Comparison of ENCODE assay signal across 8 cellular contexts in the genomic region with DNA sequence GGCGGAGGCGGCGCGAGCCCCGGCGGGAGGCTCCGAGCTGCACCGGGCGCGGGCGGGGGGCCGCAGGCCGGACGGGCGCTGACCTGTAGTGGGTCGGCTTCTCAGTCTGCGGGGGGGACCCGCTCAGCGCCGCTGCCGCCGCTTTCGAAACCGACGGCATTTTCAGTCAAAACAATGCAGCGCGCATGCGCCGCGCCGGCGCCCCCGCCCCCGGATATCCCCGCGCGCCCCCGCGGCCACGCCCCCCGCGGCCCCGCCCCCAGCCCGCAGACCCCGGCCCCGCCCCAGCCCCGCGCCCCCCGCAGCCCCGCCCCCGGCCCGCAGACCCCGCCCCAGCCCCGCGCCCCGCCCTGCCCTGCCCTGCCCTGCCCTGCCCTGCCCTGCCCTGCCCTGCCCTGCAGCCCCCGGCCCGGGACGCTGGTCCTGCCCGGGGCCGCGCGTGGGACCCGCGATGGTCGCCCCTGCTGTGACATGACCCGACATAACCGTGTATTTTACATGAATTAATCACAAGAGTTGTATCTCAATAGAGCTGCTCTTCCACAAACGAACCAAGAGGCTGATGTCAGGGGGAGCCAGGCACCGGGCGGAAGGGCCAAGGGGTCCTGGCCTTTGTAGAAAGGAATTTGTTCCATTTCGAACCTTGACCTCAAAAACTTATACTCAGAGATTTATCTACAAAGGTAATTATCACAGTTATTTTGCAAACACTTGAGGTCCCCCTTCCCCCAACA. TPM values are rescaled to one million over a fixed set of nuclear protein-coding genes. Genes with fewer than 3 reads are reported as not detected.
A peak's percentile ranks its signal among the peaks of the same experiment; 100 is the strongest.
DNase-seq lines count a peak whose midpoint lies in the region; ATAC-seq and TF ChIP-seq lines count a peak whose summit lies in the region.

A gene with protein sequence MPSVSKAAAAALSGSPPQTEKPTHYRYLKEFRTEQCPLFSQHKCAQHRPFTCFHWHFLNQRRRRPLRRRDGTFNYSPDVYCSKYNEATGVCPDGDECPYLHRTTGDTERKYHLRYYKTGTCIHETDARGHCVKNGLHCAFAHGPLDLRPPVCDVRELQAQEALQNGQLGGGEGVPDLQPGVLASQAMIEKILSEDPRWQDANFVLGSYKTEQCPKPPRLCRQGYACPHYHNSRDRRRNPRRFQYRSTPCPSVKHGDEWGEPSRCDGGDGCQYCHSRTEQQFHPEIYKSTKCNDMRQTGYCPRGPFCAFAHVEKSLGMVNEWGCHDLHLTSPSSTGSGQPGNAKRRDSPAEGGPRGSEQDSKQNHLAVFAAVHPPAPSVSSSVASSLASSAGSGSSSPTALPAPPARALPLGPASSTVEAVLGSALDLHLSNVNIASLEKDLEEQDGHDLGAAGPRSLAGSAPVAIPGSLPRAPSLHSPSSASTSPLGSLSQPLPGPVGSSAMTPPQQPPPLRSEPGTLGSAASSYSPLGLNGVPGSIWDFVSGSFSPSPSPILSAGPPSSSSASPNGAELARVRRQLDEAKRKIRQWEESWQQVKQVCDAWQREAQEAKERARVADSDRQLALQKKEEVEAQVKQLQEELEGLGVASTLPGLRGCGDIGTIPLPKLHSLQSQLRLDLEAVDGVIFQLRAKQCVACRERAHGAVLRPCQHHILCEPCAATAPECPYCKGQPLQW (minus strand): TSS at position 173 of the 734 bp plus-strand sequence. CDS start 13 bp downstream, at position 160.

- H3K27me3 Mint-ChIP-seq in glutamatergic neuron (ENCODE audit: unreplicated experiment) (peaks cover 2% of the 10 kb centered on the region), osteocyte (ENCODE audit: unreplicated experiment) (no peaks in the 10 kb centered on the region)

- WGBS in testis, 2 donors = 8 to 9% methylated on average over 5 to 7 of the region's 72 CpGs

- peak; percentile 33 for DNase-seq in NCI-H2081 (lab: John Stamatoyannopoulos, UW)
- DNase-seq in NCI-H2081 treated with DMSO at 0.1 percent for 48 hours (lab: John Stamatoyannopoulos, UW) = no peak
- DNase-seq in SK-MEL-5 (ENCODE audit: low read depth, low spot score) = peak; percentile 49
- peak; percentile 83 for DNase-seq in activated naive CD4-positive, alpha-beta T cell treated with anti-CD3 and anti-CD28 coated beads, Interleukin-2, amount 50 U/mL, for 16 hours
- DNase-seq in glutamatergic neuron = peak; percentile 85
- DNase-seq in osteocyte (ENCODE audit: extremely low spot score, unreplicated experiment) = no peak
- DNase-seq in testis = peak; percentile 76

- H3K27ac Mint-ChIP-seq in glutamatergic neuron (ENCODE audit: unreplicated experiment) (no peak within 1 kb of the TSS), osteocyte (ENCODE audit: unreplicated experiment) (peak within 1 kb of the TSS; percentile 78)

- H3K4me1 Mint-ChIP-seq in glutamatergic neuron (ENCODE audit: low read depth, unreplicated experiment) (peaks cover 5% of the 10 kb centered on the region), osteocyte (ENCODE audit: unreplicated experiment) (peaks cover 13% of the 10 kb centered on the region)

- H3K27ac ChIP-seq in testis = peak within 1 kb of the TSS; percentile 76 to 87

- H3K4me3 Mint-ChIP-seq in glutamatergic neuron (ENCODE audit: unreplicated experiment) (peak within 1 kb of the TSS; percentile 81), osteocyte (ENCODE audit: unreplicated experiment) (peak within 1 kb of the TSS; percentile 73)

- TF ChIP-seq POLR2A in testis (IDR thresholded peaks at IDR 0.05) = no peak

- H3K27me3 ChIP-seq in testis = no peaks in the 10 kb centered on the region

- peak within 1 kb of the TSS; percentile 81 to 88 for H3K4me3 ChIP-seq in testis

- H3K4me1 ChIP-seq in testis = peaks cover 10% of the 10 kb centered on the region

- H3K9me3 Mint-ChIP-seq in glutamatergic neuron (ENCODE audit: unreplicated experiment) (peaks cover 9% of the 10 kb centered on the region), osteocyte (ENCODE audit: unreplicated experiment) (no peaks in the 10 kb centered on the region)

- ATAC-seq in HG03565 (IDR thresholded peaks at IDR 0.05; ENCODE audit: unreplicated experiment) = peak; percentile 26

- intact Hi-C loops in testis (cut with DNase I; ENCODE audit: low total_unique reads) = no loop called here

- TF ChIP-seq CTCF in glutamatergic neuron (IDR thresholded peaks at IDR 0.05; ENCODE audit: partially characterized antibody, unreplicated experiment) (no peak), osteocyte (IDR thresholded peaks at IDR 0.05) (no peak), testis (IDR thresholded peaks at IDR 0.05) (no peak)

- no peaks in the 10 kb centered on the region for H3K36me3 ChIP-seq in testis (ENCODE audit: low read depth, missing control alignments)

- no peaks in the 10 kb centered on the region for H3K9me3 ChIP-seq in testis

- in situ Hi-C loops in SK-MEL-5 (cut with HindIII; ENCODE audit: low pct_unique_long_range_greater_than_20kb, low sequenced_read_pairs) = no loop called here

- H3K36me3 Mint-ChIP-seq in glutamatergic neuron (ENCODE audit: unreplicated experiment) (no peaks in the 10 kb centered on the region), osteocyte (ENCODE audit: unreplicated experiment) (no peaks in the 10 kb centered on the region)

RNA-seq across cellular contexts. Expression of the gene that starts here (rescaled TPM):
- total RNA-seq in SK-MEL-5 (2014; rRNA removed; shearing (Covaris generic)) = 7.8 and 8.0 TPM in 2 replicates
- polyA plus RNA-seq in SK-MEL-5 (2015; cell fraction: cytosol; rRNA removed) = 27.1 and 36.9 TPM in 2 replicates
- 59.6 and 62.9 TPM in 2 replicates for polyA plus RNA-seq in SK-MEL-5 (2015; cell fraction: nucleus; rRNA removed)
- total RNA-seq in glutamatergic neuron (ENCODE audit: unreplicated experiment) = 30.7 TPM
- total RNA-seq in osteocyte = 28.4 and 34.4 TPM in 2 replicates
- total RNA-seq in testis = 10 to 100 TPM; 49.2 to 49.9 TPM
- polyA plus RNA-seq in testis (ENCODE audit: insufficient read depth, low read depth, low replicate concordance) = 23.7 TPM

Comparison
In these comparisons a context has a peak if more than half of its experiments do, and no peak if none do; other contexts are left out.
1. DNase-seq: peak in NCI-H2081 (2 of 2), SK-MEL-5 (single experiment), activated naive CD4-positive, alpha-beta T cell treated with anti-CD3 and anti-CD28 coated beads, Interleukin-2, amount 50 U/mL, for 16 hours (single experiment), glutamatergic neuron (single experiment) and testis (single experiment); none in NCI-H2081 treated with DMSO at 0.1 percent for 48 hours (single experiment) and osteocyte (single experiment).